16 cellular contexts compared by ENCODE assay signal in genomic region chr22:24526191-24526590, GRCh38. TPM values are rescaled to one million over a fixed set of nuclear protein-coding genes. Genes with fewer than 3 reads are reported as not detected.
A peak's percentile ranks its signal among the peaks of the same experiment; 100 is the strongest.
DNase-seq lines count a peak whose midpoint lies in the region; ATAC-seq, FAIRE-seq and TF ChIP-seq lines count a peak whose summit lies in the region.
"Had no signal": no experiment of that assay in that cellular context is flagged by ENCODE, and none has a peak within 500 bp of the region (broad histone marks: within the 10 kb centered on the region; RNA-seq: fewer than 3 reads in every experiment).

No MANE protein-coding gene starts in this region.

- TF ChIP-seq POLR2A in HepG2 (IDR thresholded peaks at IDR 0.05; ENCODE audit: insufficient read depth in 1 of 2, low read depth in 2 of 2, low read length in 2 of 2) (no peak), GM12878 (IDR thresholded peaks at IDR 0.05; ENCODE audit: low read depth, low read length) (no peak), tibial nerve (IDR thresholded peaks at IDR 0.05) (no peak)

- H3K4me3 ChIP-seq in liver (ENCODE audit: low read depth in 1 of 3, low read length in 3 of 3) (no peak overlapping the region), HepG2 (replicated peaks in 1 of 3; ENCODE audit: insufficient read depth in 1 of 3, low read depth in 2 of 3, low read length in 3 of 3) (no peak overlapping the region), GM12878 (no peak overlapping the region), tibial nerve (no peak overlapping the region), aorta (ENCODE audit: low read length in 2 of 2) (no peak overlapping the region)
- H3K4me3 ChIP-seq: BLaER1, Peyer's patch had no signal

- TF ChIP-seq CTCF in liver (IDR thresholded peaks at IDR 0.05; ENCODE audit: low read depth, low read length, missing input control) (no peak), HepG2 (CRISPR knock-in tag; IDR thresholded peaks at IDR 0.05) (no peak), GM12878 (IDR thresholded peaks at IDR 0.05 in 2 of 3, conservative IDR thresholded peaks at IDR 0.05 in 1 of 3; ENCODE audit: control insufficient read depth in 2 of 3, extremely low read depth in 1 of 3, insufficient read depth in 1 of 3, low read depth in 3 of 3, low read length in 3 of 3) (no peak), tibial nerve (IDR thresholded peaks at IDR 0.05) (no peak)

- no peaks in the 10 kb centered on the region for H3K9me3 ChIP-seq in liver (ENCODE audit: control insufficient read depth in 4 of 4, low read length in 3 of 4)
- no peaks in the 10 kb centered on the region for H3K9me3 ChIP-seq in HepG2 (ENCODE audit: low read length)
- H3K9me3 ChIP-seq in GM12878 (replicated peaks; ENCODE audit: control insufficient read depth, insufficient read depth, low read length), result no peaks in the 10 kb centered on the region
- no peaks in the 10 kb centered on the region for H3K9me3 ChIP-seq in tibial nerve
- no peaks in the 10 kb centered on the region for H3K9me3 ChIP-seq in aorta (ENCODE audit: control insufficient read depth, low read length)
- H3K9me3 ChIP-seq: BLaER1, Peyer's patch had no signal

- H2AFZ ChIP-seq in HepG2 (ENCODE audit: low read length) (no peak overlapping the region), GM12878 (ENCODE audit: control insufficient read depth, low read depth, low read length) (no peak overlapping the region)

- H3K9ac ChIP-seq in liver (ENCODE audit: low read depth in 1 of 2, low read length in 2 of 2), result no peak overlapping the region
- no peak overlapping the region for H3K9ac ChIP-seq in HepG2 (ENCODE audit: insufficient read depth, low read depth, low read length)
- H3K9ac ChIP-seq in GM12878 (ENCODE audit: control insufficient read depth, insufficient read depth, low read length), result no peak overlapping the region
- H3K9ac ChIP-seq: BLaER1 had no signal

- RAD21 ChIA-PET in GM12878 (lab: Charles Lee; ENCODE audit: unreplicated experiment), result interaction anchor here (1.0 to 1.6 kb wide), 6 partner anchors 19 to 200 kb away, joined by 3 to 5 read pairs (median 4); no protein-coding TSS in a partner anchor

- BruUV-seq in HepG2 (replicated peaks; lab: Mats Ljungman, UMichigan), result no TSS peak
- TSS peak; percentile 49 for BruUV-seq in GM12878 (replicated peaks; lab: Mats Ljungman, UMichigan)

- CTCF ChIA-PET in HepG2 (lab: Yijun Ruan, JAX; ENCODE audit: low intra/inter-chr PET ratio, low total read pairs) (interaction anchor here (1.4 to 3.8 kb wide), 2 partner anchors 104 to 201 kb away, joined by 6 to 59 read pairs; no protein-coding TSS in a partner anchor), GM12878 (lab: Yijun Ruan, JAX) (interaction anchor here (0.6 to 11.7 kb wide), 22 partner anchors 9 to 284 kb away, joined by 3 to 213 read pairs (median 4); partner anchors contain the start of gene ADORA2A)

- no peaks in the 10 kb centered on the region for H3K27me3 ChIP-seq in liver (ENCODE audit: control insufficient read depth in 4 of 4, insufficient read depth in 4 of 4, low read length in 3 of 4)
- H3K27me3 ChIP-seq in HepG2 (ENCODE audit: control insufficient read depth in 1 of 2, insufficient read depth in 2 of 2, low read length in 2 of 2), result no peaks in the 10 kb centered on the region
- H3K27me3 ChIP-seq in GM12878 (replicated peaks in 1 of 2; ENCODE audit: control insufficient read depth in 2 of 2, insufficient read depth in 2 of 2, low read length in 1 of 2), result no peaks in the 10 kb centered on the region
- no peaks in the 10 kb centered on the region for H3K27me3 ChIP-seq in tibial nerve
- no peaks in the 10 kb centered on the region for H3K27me3 ChIP-seq in aorta (ENCODE audit: control insufficient read depth in 1 of 2, insufficient read depth in 2 of 2, low read length in 1 of 2)
- H3K27me3 ChIP-seq: BLaER1, Peyer's patch had no signal

- H3K4me1 ChIP-seq in liver (ENCODE audit: control insufficient read depth in 4 of 4, insufficient read depth in 4 of 4, low read length in 3 of 4) (peaks cover 5 to 51% (median 27%) of the 10 kb centered on the region in 4 donors), HepG2 (ENCODE audit: insufficient read depth, low read length) (peaks cover 54% of the 10 kb centered on the region), GM12878 (ENCODE audit: control insufficient read depth, insufficient read depth, low read length) (peaks cover 10% of the 10 kb centered on the region), tibial nerve (peaks cover 0 to 15% (median 4%) of the 10 kb centered on the region in 4 donors), aorta (ENCODE audit: control insufficient read depth in 1 of 2, insufficient read depth in 2 of 2, low read length in 2 of 2) (no peaks in the 10 kb centered on the region)

- no peaks in the 10 kb centered on the region for H4K20me1 ChIP-seq in HepG2 (ENCODE audit: insufficient read depth, low read length)
- no peaks in the 10 kb centered on the region for H4K20me1 ChIP-seq in GM12878 (ENCODE audit: control insufficient read depth, insufficient read depth)
- H4K20me1 ChIP-seq: BLaER1 had no signal

- intact Hi-C loops in HepG2 (cut with micrococcal nuclease; ENCODE audit: unreplicated experiment), result no loop called here
- intact Hi-C loops in GM12878 (cut with micrococcal nuclease; ENCODE audit: unreplicated experiment), result no loop called here
- intact Hi-C loops in aorta (cut with DNase I), result loop anchor here in 1 of 2 donors (10.0 kb wide), 1 partner anchor 201 kb away; no protein-coding TSS in a partner anchor

- H3K79me2 ChIP-seq in HepG2 (ENCODE audit: insufficient read depth, low read length) (no peaks in the 10 kb centered on the region), GM12878 (ENCODE audit: control insufficient read depth, insufficient read depth, low read length) (no peaks in the 10 kb centered on the region)

- SMC1A ChIA-PET in GM12878 (lab: Charles Lee; ENCODE audit: uncharacterized antibody, unreplicated experiment), result interaction anchor here (0.6 to 7.7 kb wide), 10 partner anchors 10 to 204 kb away, joined by 3 to 113 read pairs (median 3); no protein-coding TSS in a partner anchor

- TF ChIP-seq EP300 in HepG2 (IDR thresholded peaks at IDR 0.05; ENCODE audit: low read depth in 2 of 2, low read length in 2 of 2) (no peak), HepG2 (CRISPR knock-in tag; IDR thresholded peaks at IDR 0.05; ENCODE audit: borderline replicate concordance) (no peak), GM12878 (IDR thresholded peaks at IDR 0.05; ENCODE audit: borderline replicate concordance in 1 of 2, control insufficient read depth in 1 of 2, low read depth in 2 of 2, low read length in 2 of 2) (no peak), tibial nerve (IDR thresholded peaks at IDR 0.05) (no peak)

- ATAC-seq in HepG2 (no peak), GM12878 (no peak), aorta (ENCODE audit: low FRiP score) (no peak)

- no peak overlapping the region for H3K4me2 ChIP-seq in HepG2 (ENCODE audit: low read depth, low read length)
- no peak overlapping the region for H3K4me2 ChIP-seq in GM12878 (ENCODE audit: control insufficient read depth, insufficient read depth)
- H3K4me2 ChIP-seq: BLaER1 had no signal

- in situ Hi-C loops in HepG2 (cut with HindIII; ENCODE audit: extremely low pct_ligation_motif_present, low pct_unique_long_range_greater_than_20kb), result no loop called here
- in situ Hi-C loops in GM12878 (cut with MboI), result no loop called here

- POLR2A ChIA-PET in HepG2 (lab: Yijun Ruan, JAX) (no interaction called here), GM12878 (lab: Charles Lee) (interaction anchor here (0.6 kb wide), 1 partner anchor 136 kb away, joined by 5 read pairs; no protein-coding TSS in a partner anchor)

- no peak for FAIRE-seq in HepG2 (lab: Jason Lieb, UNC)
- FAIRE-seq in GM12878 (lab: Jason Lieb, UNC), result no peak
- FAIRE-seq: D721Med had no signal

- DNase-seq in HepG2 (ENCODE audit: low spot score) (no peak), M059J (ENCODE audit: low read depth) (peak; percentile 9), GM12878 (ENCODE audit: low read depth, low spot score) (no peak), glomerular visceral epithelial cell (ENCODE audit: extremely low spot score) (no peak), tibial nerve (ENCODE audit: low spot score in 2 of 2) (no peak), A172 (ENCODE audit: low spot score) (no peak), aorta (no peak)
- DNase-seq: NCI-H1417 treated with DMSO at 0.1 percent for 48 hours, NCI-H2227 treated with DMSO at 0.1 percent for 48 hours had no signal

- TF ChIP-seq RAD21 in liver (IDR thresholded peaks at IDR 0.05) (no peak), HepG2 (CRISPR knock-in tag; IDR thresholded peaks at IDR 0.05) (no peak), GM12878 (IDR thresholded peaks at IDR 0.05; ENCODE audit: insufficient read depth, low read depth, low read length) (no peak)

- peaks cover 2 to 17% (median 10%) of the 10 kb centered on the region in 4 donors for H3K36me3 ChIP-seq in liver (ENCODE audit: control insufficient read depth in 4 of 4, insufficient read depth in 3 of 4, low read depth in 1 of 4, low read length in 3 of 4)
- no peaks in the 10 kb centered on the region for H3K36me3 ChIP-seq in HepG2 (replicated peaks in 1 of 2; ENCODE audit: control insufficient read depth in 1 of 2, insufficient read depth in 2 of 2, low read length in 2 of 2)
- no peaks in the 10 kb centered on the region for H3K36me3 ChIP-seq in GM12878 (ENCODE audit: control insufficient read depth in 2 of 2, insufficient read depth in 2 of 2, low read length in 1 of 2)
- H3K36me3 ChIP-seq in tibial nerve, result no peaks in the 10 kb centered on the region
- no peaks in the 10 kb centered on the region for H3K36me3 ChIP-seq in aorta (ENCODE audit: control insufficient read depth in 1 of 2, insufficient read depth in 2 of 2, low read length in 1 of 2)
- H3K36me3 ChIP-seq: BLaER1, Peyer's patch had no signal

- H3K27ac ChIP-seq in liver (ENCODE audit: low read depth in 1 of 2, low read length in 2 of 2) (peak overlapping the region; percentile 5 to 22), HepG2 (ENCODE audit: extremely low read length, insufficient read depth, low read length) (no peak overlapping the region), GM12878 (ENCODE audit: control insufficient read depth, insufficient read depth) (no peak overlapping the region), tibial nerve (no peak overlapping the region), aorta (ENCODE audit: low read depth in 1 of 2, low read length in 2 of 2) (no peak overlapping the region)
- H3K27ac ChIP-seq: BLaER1, Peyer's patch had no signal

- WGBS in liver, result 89% methylated on average over 2 of the region's 2 CpGs
- WGBS in HepG2 (ENCODE audit: low lambda C conversion rate), result 74% methylated on average over 2 of the region's 2 CpGs
- WGBS in GM12878 (ENCODE audit: insufficient coverage, insufficient replicate concordance, low lambda C conversion rate, missing lambda C conversion rate), result 68% methylated on average over 2 of the region's 2 CpGs
- 61 to 75% methylated on average over 2 of the region's 2 CpGs for WGBS in tibial nerve, 2 donors
- WGBS in aorta, 2 donors, result 86 to 93% methylated on average over 2 of the region's 2 CpGs

RNA-seq across cellular contexts. Expression of gene GUCD1, which starts 28.7 kb away (rescaled TPM):
- total RNA-seq in liver, result 100 to 1,000 TPM; 176 to 202 TPM
- 100 to 1,000 TPM; 118 to 182 TPM for polyA plus RNA-seq in liver
- 125 and 128 TPM in 2 replicates for total RNA-seq in HepG2 (2016; rRNA removed; fragmentation: Illumina TruSeq; extraction: Trizol)
- total RNA-seq in HepG2 (2016; cell fraction: cytosol; rRNA removed; fragmentation: Illumina TruSeq; extraction: Trizol; ENCODE audit: low read depth), result 57.0 and 62.1 TPM in 2 replicates
- total RNA-seq in HepG2 (2016; cell fraction: insoluble cytoplasmic fraction; rRNA removed; fragmentation: Illumina TruSeq; extraction: Trizol), result 114 and 129 TPM in 2 replicates
- total RNA-seq in HepG2 (2016; cell fraction: membrane; rRNA removed; fragmentation: Illumina TruSeq; extraction: Trizol), result 156 and 159 TPM in 2 replicates
- 69.6 and 73.3 TPM in 2 replicates for total RNA-seq in HepG2 (2016; cell fraction: nucleus; rRNA removed; fragmentation: Illumina TruSeq; extraction: Trizol)
- 245 and 282 TPM in 2 replicates for polyA plus RNA-seq in HepG2 (2011; rRNA removed)
- polyA plus RNA-seq in HepG2 (2011; cell fraction: cytosol; rRNA removed), result 177 and 210 TPM in 2 replicates
- polyA plus RNA-seq in HepG2 (2011; cell fraction: nucleus; rRNA removed), result 217 and 220 TPM in 2 replicates
- 123 and 145 TPM in 2 replicates for polyA plus RNA-seq in HepG2 (2012)
- polyA plus RNA-seq in HepG2 (2016; cell fraction: cytosol; fragmentation: Illumina TruSeq; extraction: Trizol; ENCODE audit: low read depth), result 33.4 and 34.1 TPM in 2 replicates
- 101 and 109 TPM in 2 replicates for polyA plus RNA-seq in HepG2 (2016; cell fraction: insoluble cytoplasmic fraction; fragmentation: Illumina TruSeq; extraction: Trizol; ENCODE audit: low read depth)
- polyA plus RNA-seq in HepG2 (2016; cell fraction: membrane; fragmentation: Illumina TruSeq; extraction: Trizol; ENCODE audit: low read depth), result 91.3 and 96.0 TPM in 2 replicates
- 119 and 131 TPM in 2 replicates for polyA plus RNA-seq in HepG2 (2016; cell fraction: nucleus; fragmentation: Illumina TruSeq; extraction: Trizol; ENCODE audit: insufficient read depth, low read depth)
- 194 and 636 TPM in 2 replicates for polyA minus RNA-seq in HepG2 (2011; rRNA and poly(A)+ RNA removed; ENCODE audit: low replicate concordance)
- polyA minus RNA-seq in HepG2 (2011; cell fraction: cytosol; rRNA and poly(A)+ RNA removed), result 178 and 203 TPM in 2 replicates
- 53.7 and 80.4 TPM in 2 replicates for polyA minus RNA-seq in HepG2 (2011; cell fraction: nucleus; rRNA and poly(A)+ RNA removed)
- total RNA-seq in M059J (2014; rRNA removed; shearing (Covaris generic)), result 71.2 and 104 TPM in 2 replicates
- total RNA-seq in GM12878 (2013; cell fraction: nucleolus; rRNA removed), result 33.2 and 34.3 TPM in 2 replicates
- 170 and 177 TPM in 2 replicates for total RNA-seq in GM12878 (2014; rRNA removed)
- 81.7 and 82.2 TPM in 2 replicates for total RNA-seq in GM12878 (2014; rRNA removed; fragmentation: Illumina TruSeq; extraction: Trizol)
- 126 and 127 TPM in 2 replicates for total RNA-seq in GM12878 (2021)
- polyA plus RNA-seq in GM12878 (2011; ENCODE audit: low read depth), result 65.3 TPM
- 57.4 and 87.1 TPM in 2 replicates for polyA plus RNA-seq in GM12878 (2011; rRNA removed)
- 128 and 167 TPM in 2 replicates for polyA plus RNA-seq in GM12878 (2011; cell fraction: cytosol; rRNA removed)
- polyA plus RNA-seq in GM12878 (2011; cell fraction: nucleus; rRNA removed), result 69.8 and 82.1 TPM in 2 replicates
- polyA plus RNA-seq in GM12878 (2012), result 80.9 and 87.1 TPM in 2 replicates
- 65.0 and 89.3 TPM in 2 replicates for polyA plus RNA-seq in GM12878 (2014; fragmentation: Illumina TruSeq; extraction: Trizol)
- polyA plus RNA-seq in GM12878 (2014; fragmentation: Nextera tagmentation; extraction: Ambion mirVana), result 10 to 100 TPM; 57.8 to 96.9 TPM
- polyA plus RNA-seq in GM12878 (2014; rRNA removed), result 136 and 145 TPM in 2 replicates
- 10 to 100 TPM; 56.0 to 71.2 TPM for polyA plus RNA-seq in GM12878 (2016; fragmentation: Nextera tagmentation; extraction: Ambion mirVana)
- polyA minus RNA-seq in GM12878 (2011; rRNA and poly(A)+ RNA removed), result 126 and 176 TPM in 2 replicates
- 67.6 and 74.1 TPM in 2 replicates for polyA minus RNA-seq in GM12878 (2011; cell fraction: cytosol; rRNA and poly(A)+ RNA removed)
- 20.8 and 41.9 TPM in 2 replicates for polyA minus RNA-seq in GM12878 (2011; cell fraction: nucleus; rRNA and poly(A)+ RNA removed)
- 10 to 100 TPM; 74.1 to 87.9 (median 84.6) TPM for total RNA-seq in tibial nerve
- total RNA-seq in A172 (2014; rRNA removed; shearing (Covaris generic)), result 58.3 and 73.8 TPM in 2 replicates
- total RNA-seq in aorta, result 10 to 100 TPM; 60.7 to 67.0 TPM
- 10 to 100 TPM; 42.2 to 71.6 TPM for polyA plus RNA-seq in aorta

RNA-seq across cellular contexts. Expression of gene SNRPD3, which starts 29.6 kb away (rescaled TPM):
- 100 to 1,000 TPM in 1 of 2 donors, 10 to 100 TPM in 1; 91.3 to 128 TPM for total RNA-seq in liver
- polyA plus RNA-seq in liver, result 10 to 100 TPM; 57.2 to 80.6 TPM
- total RNA-seq in HepG2 (2016; rRNA removed; fragmentation: Illumina TruSeq; extraction: Trizol), result 209 and 287 TPM in 2 replicates
- 29.0 and 31.7 TPM in 2 replicates for total RNA-seq in HepG2 (2016; cell fraction: cytosol; rRNA removed; fragmentation: Illumina TruSeq; extraction: Trizol; ENCODE audit: low read depth)
- total RNA-seq in HepG2 (2016; cell fraction: insoluble cytoplasmic fraction; rRNA removed; fragmentation: Illumina TruSeq; extraction: Trizol), result 214 and 298 TPM in 2 replicates
- total RNA-seq in HepG2 (2016; cell fraction: membrane; rRNA removed; fragmentation: Illumina TruSeq; extraction: Trizol), result 35.4 and 36.1 TPM in 2 replicates
- 83.7 and 87.5 TPM in 2 replicates for total RNA-seq in HepG2 (2016; cell fraction: nucleus; rRNA removed; fragmentation: Illumina TruSeq; extraction: Trizol)
- 107 and 110 TPM in 2 replicates for polyA plus RNA-seq in HepG2 (2011; rRNA removed)
- 278 and 291 TPM in 2 replicates for polyA plus RNA-seq in HepG2 (2011; cell fraction: cytosol; rRNA removed)
- polyA plus RNA-seq in HepG2 (2011; cell fraction: nucleus; rRNA removed), result 55.5 and 61.4 TPM in 2 replicates
- polyA plus RNA-seq in HepG2 (2012), result 178 and 251 TPM in 2 replicates
- 35.3 and 40.6 TPM in 2 replicates for polyA plus RNA-seq in HepG2 (2016; cell fraction: cytosol; fragmentation: Illumina TruSeq; extraction: Trizol; ENCODE audit: low read depth)
- 420 and 438 TPM in 2 replicates for polyA plus RNA-seq in HepG2 (2016; cell fraction: insoluble cytoplasmic fraction; fragmentation: Illumina TruSeq; extraction: Trizol; ENCODE audit: low read depth)
- polyA plus RNA-seq in HepG2 (2016; cell fraction: membrane; fragmentation: Illumina TruSeq; extraction: Trizol; ENCODE audit: low read depth), result 35.8 and 37.4 TPM in 2 replicates
- polyA plus RNA-seq in HepG2 (2016; cell fraction: nucleus; fragmentation: Illumina TruSeq; extraction: Trizol; ENCODE audit: insufficient read depth, low read depth), result 132 and 146 TPM in 2 replicates
- polyA minus RNA-seq in HepG2 (2011; rRNA and poly(A)+ RNA removed; ENCODE audit: low replicate concordance), result 134 and 369 TPM in 2 replicates
- polyA minus RNA-seq in HepG2 (2011; cell fraction: cytosol; rRNA and poly(A)+ RNA removed), result 72.3 and 74.0 TPM in 2 replicates
- 83.2 and 93.4 TPM in 2 replicates for polyA minus RNA-seq in HepG2 (2011; cell fraction: nucleus; rRNA and poly(A)+ RNA removed)
- 222 and 379 TPM in 2 replicates for total RNA-seq in M059J (2014; rRNA removed; shearing (Covaris generic))
- total RNA-seq in GM12878 (2013; cell fraction: nucleolus; rRNA removed), result 108 and 115 TPM in 2 replicates
- total RNA-seq in GM12878 (2014; rRNA removed), result 175 and 179 TPM in 2 replicates
- 254 and 257 TPM in 2 replicates for total RNA-seq in GM12878 (2014; rRNA removed; fragmentation: Illumina TruSeq; extraction: Trizol)
- total RNA-seq in GM12878 (2021), result 111 and 112 TPM in 2 replicates
- polyA plus RNA-seq in GM12878 (2011; ENCODE audit: low read depth), result 44.6 TPM
- 68.4 and 121 TPM in 2 replicates for polyA plus RNA-seq in GM12878 (2011; rRNA removed)
- polyA plus RNA-seq in GM12878 (2011; cell fraction: cytosol; rRNA removed), result 214 and 250 TPM in 2 replicates
- 76.5 and 82.6 TPM in 2 replicates for polyA plus RNA-seq in GM12878 (2011; cell fraction: nucleus; rRNA removed)
- polyA plus RNA-seq in GM12878 (2012), result 121 and 175 TPM in 2 replicates
- polyA plus RNA-seq in GM12878 (2014; fragmentation: Illumina TruSeq; extraction: Trizol), result 324 and 433 TPM in 2 replicates
- polyA plus RNA-seq in GM12878 (2014; fragmentation: Nextera tagmentation; extraction: Ambion mirVana), result 100 to 1,000 TPM; 244 to 258 TPM
- 197 and 228 TPM in 2 replicates for polyA plus RNA-seq in GM12878 (2014; rRNA removed)
- 100 to 1,000 TPM; 240 to 251 TPM for polyA plus RNA-seq in GM12878 (2016; fragmentation: Nextera tagmentation; extraction: Ambion mirVana)
- polyA minus RNA-seq in GM12878 (2011; rRNA and poly(A)+ RNA removed), result 175 and 182 TPM in 2 replicates
- 36.2 and 58.3 TPM in 2 replicates for polyA minus RNA-seq in GM12878 (2011; cell fraction: cytosol; rRNA and poly(A)+ RNA removed)
- polyA minus RNA-seq in GM12878 (2011; cell fraction: nucleus; rRNA and poly(A)+ RNA removed), result 57.3 and 92.8 TPM in 2 replicates
- total RNA-seq in tibial nerve, result 100 to 1,000 TPM in 3 of 4 donors, 10 to 100 TPM in 1; 98.7 to 127 (median 111) TPM
- 152 and 187 TPM in 2 replicates for total RNA-seq in A172 (2014; rRNA removed; shearing (Covaris generic))
- 10 to 100 TPM; 43.4 to 44.8 TPM for total RNA-seq in aorta
- 10 to 100 TPM; 75.2 to 91.4 TPM for polyA plus RNA-seq in aorta

RNA-seq across cellular contexts. Expression of gene UPB1, which starts 31.1 kb away (rescaled TPM):
- 10 to 100 TPM in 1 of 2 donors, 1 to 10 TPM in 1; 7.1 to 67.6 TPM for total RNA-seq in liver
- polyA plus RNA-seq in liver, result 100 to 1,000 TPM in 1 of 2 donors, 10 to 100 TPM in 1; 50.0 to 115 TPM
- 0.60 and 1.2 TPM in 2 replicates for total RNA-seq in HepG2 (2016; rRNA removed; fragmentation: Illumina TruSeq; extraction: Trizol)
- 0.53 and 0.61 TPM in 2 replicates for total RNA-seq in HepG2 (2016; cell fraction: cytosol; rRNA removed; fragmentation: Illumina TruSeq; extraction: Trizol; ENCODE audit: low read depth)
- total RNA-seq in HepG2 (2016; cell fraction: insoluble cytoplasmic fraction; rRNA removed; fragmentation: Illumina TruSeq; extraction: Trizol), result 0.43 and 0.89 TPM in 2 replicates
- total RNA-seq in HepG2 (2016; cell fraction: membrane; rRNA removed; fragmentation: Illumina TruSeq; extraction: Trizol), result 0.90 and 0.96 TPM in 2 replicates
- total RNA-seq in HepG2 (2016; cell fraction: nucleus; rRNA removed; fragmentation: Illumina TruSeq; extraction: Trizol), result 1.0 and 1.1 TPM in 2 replicates
- 0.38 and 0.59 TPM in 2 replicates for polyA plus RNA-seq in HepG2 (2011; rRNA removed)
- polyA plus RNA-seq in HepG2 (2011; cell fraction: cytosol; rRNA removed), result 0.24 and 0.28 TPM in 2 replicates
- polyA plus RNA-seq in HepG2 (2011; cell fraction: nucleus; rRNA removed), result 0.84 and 1.1 TPM in 2 replicates
- 0.49 and 1.2 TPM in 2 replicates for polyA plus RNA-seq in HepG2 (2012)
- polyA plus RNA-seq in HepG2 (2016; cell fraction: cytosol; fragmentation: Illumina TruSeq; extraction: Trizol; ENCODE audit: low read depth), result 0.42 and 0.53 TPM in 2 replicates
- 0.80 and 0.84 TPM in 2 replicates for polyA plus RNA-seq in HepG2 (2016; cell fraction: insoluble cytoplasmic fraction; fragmentation: Illumina TruSeq; extraction: Trizol; ENCODE audit: low read depth)
- polyA plus RNA-seq in HepG2 (2016; cell fraction: membrane; fragmentation: Illumina TruSeq; extraction: Trizol; ENCODE audit: low read depth), result 0.63 and 0.65 TPM in 2 replicates
- 1.5 and 1.6 TPM in 2 replicates for polyA plus RNA-seq in HepG2 (2016; cell fraction: nucleus; fragmentation: Illumina TruSeq; extraction: Trizol; ENCODE audit: insufficient read depth, low read depth)
- polyA minus RNA-seq in HepG2 (2011; rRNA and poly(A)+ RNA removed; ENCODE audit: low replicate concordance), result 0.05 and 0.22 TPM in 2 replicates
- polyA minus RNA-seq in HepG2 (2011; cell fraction: cytosol; rRNA and poly(A)+ RNA removed), result not detected in 2 replicates
- 0.77 and 0.99 TPM in 2 replicates for polyA minus RNA-seq in HepG2 (2011; cell fraction: nucleus; rRNA and poly(A)+ RNA removed)
- total RNA-seq in M059J (2014; rRNA removed; shearing (Covaris generic)), result 0.05 and 0.47 TPM in 2 replicates
- 39.2 and 39.8 TPM in 2 replicates for total RNA-seq in GM12878 (2013; cell fraction: nucleolus; rRNA removed)
- 2.5 and 2.8 TPM in 2 replicates for total RNA-seq in GM12878 (2014; rRNA removed)
- 3.4 and 3.5 TPM in 2 replicates for total RNA-seq in GM12878 (2014; rRNA removed; fragmentation: Illumina TruSeq; extraction: Trizol)
- total RNA-seq in GM12878 (2021), result 3.3 and 3.9 TPM in 2 replicates
- 1.8 TPM for polyA plus RNA-seq in GM12878 (2011; ENCODE audit: low read depth)
- 20.5 and 20.6 TPM in 2 replicates for polyA plus RNA-seq in GM12878 (2011; rRNA removed)
- polyA plus RNA-seq in GM12878 (2011; cell fraction: cytosol; rRNA removed), result 12.1 and 14.3 TPM in 2 replicates
- polyA plus RNA-seq in GM12878 (2011; cell fraction: nucleus; rRNA removed), result 19.0 and 30.2 TPM in 2 replicates
- polyA plus RNA-seq in GM12878 (2012), result 1.8 and 3.0 TPM in 2 replicates
- polyA plus RNA-seq in GM12878 (2014; fragmentation: Illumina TruSeq; extraction: Trizol), result 2.6 and 2.8 TPM in 2 replicates
- polyA plus RNA-seq in GM12878 (2014; fragmentation: Nextera tagmentation; extraction: Ambion mirVana), result 1 to 10 TPM; 2.9 to 4.5 TPM
- 3.4 and 3.5 TPM in 2 replicates for polyA plus RNA-seq in GM12878 (2014; rRNA removed)
- polyA plus RNA-seq in GM12878 (2016; fragmentation: Nextera tagmentation; extraction: Ambion mirVana), result 1 to 10 TPM in 1 of 2 experiments, under 1 TPM in 1; 0.89 to 1.2 TPM
- 10.8 and 11.0 TPM in 2 replicates for polyA minus RNA-seq in GM12878 (2011; rRNA and poly(A)+ RNA removed)
- polyA minus RNA-seq in GM12878 (2011; cell fraction: cytosol; rRNA and poly(A)+ RNA removed), result 3.3 and 3.6 TPM in 2 replicates
- polyA minus RNA-seq in GM12878 (2011; cell fraction: nucleus; rRNA and poly(A)+ RNA removed), result 6.9 and 8.1 TPM in 2 replicates
- total RNA-seq in tibial nerve, result under 1 TPM in 3 of 4 donors, not detected in 1; 0.44 to 0.98 (median 0.63) TPM
- total RNA-seq in A172 (2014; rRNA removed; shearing (Covaris generic)), result not detected in 2 replicates
- 1 to 10 TPM; 1.2 to 1.6 TPM for total RNA-seq in aorta
- polyA plus RNA-seq in aorta, result under 1 TPM; 0.38 to 0.72 TPM
- total RNA-seq: H9 had no signal
- polyA plus RNA-seq: AG04450, IgD-negative memory B cell had no signal

Comparison
In these comparisons a context has a peak if more than half of its experiments do, and no peak if none do; other contexts are left out.
1. H3K27ac ChIP-seq: peak in liver (2 of 2); none in HepG2 (single experiment), GM12878 (single experiment), tibial nerve (0 of 4) and aorta (0 of 2).